Comparison of ENCODE assay signal across 8 cellular contexts in genomic region chr3:184380627-184381260, GRCh38. TPM values are rescaled to one million over a fixed set of nuclear protein-coding genes. Genes with fewer than 3 reads are reported as not detected.
DNase-seq lines count a peak whose midpoint lies in the region; ATAC-seq and TF ChIP-seq lines count a peak whose summit lies in the region.

No MANE protein-coding gene starts in this region.

- H3K9me3 ChIP-seq in CD8-positive, alpha-beta T cell (ENCODE audit: low read length), result no peaks in the 10 kb centered on the region
- no peaks in the 10 kb centered on the region for H3K9me3 ChIP-seq in SJCRH30 (replicated peaks)
- H3K9me3 ChIP-seq in parathyroid adenoma (ENCODE audit: control insufficient read depth, low read length), result no peaks in the 10 kb centered on the region

- no peaks in the 10 kb centered on the region for H3K36me3 Mint-ChIP-seq in CD8-positive, alpha-beta T cell

- peak in 1 of 7 experiments; percentile 29 for DNase-seq in CD8-positive, alpha-beta T cell
- DNase-seq in SJCRH30 (peak in 1 of 2 experiments; percentile 31), foreskin fibroblast (peak in 1 of 2 donors; percentile 26), NAMALWA (ENCODE audit: low spot score) (no peak), OCI-M2 (lab: John Stamatoyannopoulos, UW; ENCODE audit: unreplicated experiment) (no peak), cortex of kidney (lab: John Stamatoyannopoulos, UW) (no peak)

- H3K27me3 ChIP-seq in CD8-positive, alpha-beta T cell (ENCODE audit: insufficient read depth, low read length), result peaks cover 25% of the 10 kb centered on the region
- no peaks in the 10 kb centered on the region for H3K27me3 ChIP-seq in SJCRH30
- H3K27me3 ChIP-seq in parathyroid adenoma (ENCODE audit: control insufficient read depth, insufficient read depth, low read length), result no peaks in the 10 kb centered on the region

- CTCF ChIA-PET in CD8-positive, alpha-beta T cell (lab: Charles Lee), result interaction anchor here (1.5 kb wide), 1 partner anchor 9 kb away, joined by 4 read pairs; no protein-coding TSS in a partner anchor

- no peak overlapping the region for H3K27ac ChIP-seq in CD8-positive, alpha-beta T cell (ENCODE audit: low read depth, low read length)
- H3K27ac ChIP-seq in SJCRH30, result no peak overlapping the region
- no peak overlapping the region for H3K27ac ChIP-seq in parathyroid adenoma

- H3K4me1 ChIP-seq in CD8-positive, alpha-beta T cell (ENCODE audit: insufficient read depth, low read length), result peaks cover 8% of the 10 kb centered on the region
- H3K4me1 ChIP-seq in SJCRH30, result peaks cover 14% of the 10 kb centered on the region
- H3K4me1 ChIP-seq in parathyroid adenoma, result no peaks in the 10 kb centered on the region

- POLR2A ChIA-PET in CD8-positive, alpha-beta T cell (lab: Charles Lee), result interaction anchor here (0.6 kb wide), 1 partner anchor 9 kb away, joined by 4 read pairs; no protein-coding TSS in a partner anchor

- ATAC-seq in CD8-positive, alpha-beta T cell, result peak; percentile 62
- ATAC-seq in HG02884 (IDR thresholded peaks at IDR 0.05; ENCODE audit: unreplicated experiment), result no peak

- peak overlapping the region; percentile 47 for H3K4me3 ChIP-seq in CD8-positive, alpha-beta T cell (ENCODE audit: low read depth, low read length)
- H3K4me3 ChIP-seq in SJCRH30, result peak overlapping the region; percentile 70
- peak overlapping the region; percentile 29 to 49 for H3K4me3 ChIP-seq in foreskin fibroblast (ENCODE audit: low read depth in 1 of 2, low read length in 2 of 2)
- H3K4me3 ChIP-seq in parathyroid adenoma (ENCODE audit: low read depth, low read length), result no peak overlapping the region

- peak overlapping the region; percentile 34 for H3K4me2 ChIP-seq in parathyroid adenoma (ENCODE audit: low read length)

- intact Hi-C loops in CD8-positive, alpha-beta T cell (cut with DNase I, micrococcal nuclease), result no loop called here

- H3K4me3 Mint-ChIP-seq in CD8-positive, alpha-beta T cell, result peak overlapping the region; percentile 68

- H3K27ac Mint-ChIP-seq in CD8-positive, alpha-beta T cell, result no peak overlapping the region

- TF ChIP-seq CTCF in CD8-positive, alpha-beta T cell (IDR thresholded peaks at IDR 0.05), result no peak
- TF ChIP-seq CTCF in foreskin fibroblast (IDR thresholded peaks at IDR 0.05; ENCODE audit: low read depth, low read length), result no peak
- no peak for TF ChIP-seq CTCF in parathyroid adenoma (IDR thresholded peaks at IDR 0.05)

- peaks cover 10% of the 10 kb centered on the region for H3K4me1 Mint-ChIP-seq in CD8-positive, alpha-beta T cell (ENCODE audit: low read depth)

- peaks cover 57% of the 10 kb centered on the region for H3K27me3 Mint-ChIP-seq in CD8-positive, alpha-beta T cell (ENCODE audit: low read depth)

- no peaks in the 10 kb centered on the region for H3K9me3 Mint-ChIP-seq in CD8-positive, alpha-beta T cell

- peak overlapping the region; percentile 72 for H2AFZ ChIP-seq in parathyroid adenoma

- no peaks in the 10 kb centered on the region for H3K36me3 ChIP-seq in CD8-positive, alpha-beta T cell (ENCODE audit: insufficient read depth, low read length)
- H3K36me3 ChIP-seq in SJCRH30 (no peaks in the 10 kb centered on the region), parathyroid adenoma (ENCODE audit: control insufficient read depth, insufficient read depth, low read length) (no peaks in the 10 kb centered on the region)

- no peaks in the 10 kb centered on the region for H3K79me2 ChIP-seq in parathyroid adenoma

- H3K9ac ChIP-seq in parathyroid adenoma, result no peak overlapping the region

RNA-seq across cellular contexts. Expression of gene CHRD, which starts 0.9 kb away (rescaled TPM):
- total RNA-seq in CD8-positive, alpha-beta T cell, result not detected
- total RNA-seq in SJCRH30 (2014; rRNA removed; shearing (Covaris generic)), result 8.2 and 9.0 TPM in 2 replicates

RNA-seq across cellular contexts. Expression of gene THPO, which starts 2.7 kb away (rescaled TPM):
- total RNA-seq in CD8-positive, alpha-beta T cell, result not detected
- 0.61 and 1.2 TPM in 2 replicates for total RNA-seq in SJCRH30 (2014; rRNA removed; shearing (Covaris generic))

RNA-seq across cellular contexts. Expression of gene POLR2H, which starts 19.2 kb away (rescaled TPM):
- 10 to 100 TPM; 15.6 to 18.4 TPM for total RNA-seq in CD8-positive, alpha-beta T cell
- total RNA-seq in SJCRH30 (2014; rRNA removed; shearing (Covaris generic)), result 86.8 and 91.6 TPM in 2 replicates

RNA-seq across cellular contexts. Expression of gene CLCN2, which starts 19.3 kb away (rescaled TPM):
- total RNA-seq in CD8-positive, alpha-beta T cell, result 1 to 10 TPM; 2.7 to 3.9 TPM
- total RNA-seq in SJCRH30 (2014; rRNA removed; shearing (Covaris generic)), result 4.1 and 5.5 TPM in 2 replicates

RNA-seq across cellular contexts. Expression of gene FAM131A, which starts 43.3 kb away (rescaled TPM):
- total RNA-seq in CD8-positive, alpha-beta T cell, result 10 to 100 TPM in 1 of 2 experiments, 1 to 10 TPM in 1; 9.8 to 11.1 TPM
- 4.8 and 5.9 TPM in 2 replicates for total RNA-seq in SJCRH30 (2014; rRNA removed; shearing (Covaris generic))
